ENCODE assay signal across 32 cellular contexts in the genomic region with DNA sequence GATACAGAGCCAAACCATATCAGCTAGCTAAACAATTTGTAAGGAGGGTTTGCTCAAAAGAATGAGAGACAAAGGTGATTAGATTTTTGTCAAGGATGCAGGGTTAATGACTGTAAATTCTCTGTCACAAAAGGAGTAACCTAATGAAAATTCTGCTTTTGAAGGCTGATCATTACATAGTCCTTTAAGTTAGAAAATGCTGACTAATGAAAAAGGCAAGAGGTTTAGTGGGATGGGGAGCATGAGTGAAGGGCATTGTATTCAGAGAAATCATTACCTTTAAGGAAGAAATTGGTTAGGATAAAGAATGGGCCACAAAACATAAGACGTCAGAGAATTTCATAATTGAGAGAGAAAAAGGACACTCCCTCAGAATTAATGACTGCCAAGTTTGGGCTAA.
"Had no signal": no experiment of that assay in that cellular context is flagged by ENCODE, and none has a peak within 500 bp of the region (broad histone marks: within the 10 kb centered on the region; RNA-seq: fewer than 3 reads in every experiment).

No MANE protein-coding gene starts in this region.

- H3K9me3 ChIP-seq: neutrophil, pancreas, psoas muscle, spleen, suprapubic skin, testis, tibial artery, transverse colon, upper lobe of right lung, uterus had no signal

- H3K4me1 Mint-ChIP-seq: naive thymus-derived CD8-positive, alpha-beta T cell; nephron progenitor cell; neural crest cell; stimulated activated memory B cell treated with anti-CD40 and anti-IgM and Interleukin-4, amounts not matched to agents 10 μg/mL and 1 μg/mL and 100 μg/mL, for 72 hours; stimulated activated naive CD8-positive, alpha-beta T cell treated with anti-CD3 and anti-CD28 coated beads, Interleukin-15, amount 100 ng/mL, for 72 hours had no signal

- H3K36me3 ChIP-seq: neutrophil, pancreas, spleen, suprapubic skin, tibial artery, transverse colon, upper lobe of right lung, uterus had no signal

- H3K4me3 Mint-ChIP-seq: naive thymus-derived CD8-positive, alpha-beta T cell; natural killer cell treated with Interleukin-12 subunit alpha and Interleukin-12 subunit beta and Interleukin-15 and Interleukin-18, amount 100 ng/mL, for 72 hours; nephron progenitor cell; neural crest cell; stimulated activated memory B cell treated with anti-CD40 and anti-IgM and Interleukin-4, amounts not matched to agents 10 μg/mL and 1 μg/mL and 100 μg/mL, for 72 hours; stimulated activated naive CD8-positive, alpha-beta T cell treated with anti-CD3 and anti-CD28 coated beads, Interleukin-15, amount 100 ng/mL, for 72 hours; type B pancreatic cell had no signal

- H3K27ac Mint-ChIP-seq: naive thymus-derived CD8-positive, alpha-beta T cell; natural killer cell treated with Interleukin-12 subunit alpha and Interleukin-12 subunit beta and Interleukin-15 and Interleukin-18, amount 100 ng/mL, for 72 hours; nephron progenitor cell; progenitor cell of endocrine pancreas; stimulated activated memory B cell treated with anti-CD40 and anti-IgM and Interleukin-4, amounts not matched to agents 10 μg/mL and 1 μg/mL and 100 μg/mL, for 72 hours; stimulated activated naive CD8-positive, alpha-beta T cell treated with anti-CD3 and anti-CD28 coated beads, Interleukin-15, amount 100 ng/mL, for 72 hours; type B pancreatic cell had no signal

- FAIRE-seq: pancreas had no signal

- H3K27me3 ChIP-seq: neutrophil, pancreas, spleen, suprapubic skin, testis, tibial artery, transverse colon, upper lobe of right lung, uterus had no signal

- H3K27ac ChIP-seq: neutrophil, pancreas, psoas muscle, skin epidermis, spleen, suprapubic skin, testis, tibial artery, transverse colon, upper lobe of right lung, uterus had no signal

- H3K4me1 ChIP-seq: pancreas, spleen, suprapubic skin, testis, tibial artery, transverse colon, upper lobe of right lung, uterus had no signal

- H3K4me3 ChIP-seq: pancreas, psoas muscle, skin epidermis, smooth muscle cell, spleen, suprapubic skin, testis, tibial artery, transverse colon, upper lobe of right lung, uterus had no signal

- DNase-seq: naive thymus-derived CD8-positive, alpha-beta T cell; nephron progenitor cell; nucleus accumbens; pancreas; posterior cingulate gyrus; psoas muscle; right cardiac atrium; spleen; stimulated activated CD4-positive, alpha-beta T cell treated with anti-CD3 and anti-CD28 coated beads, Interleukin-12 subunit alpha, Interleukin-12 subunit beta, amount 100 ng/mL, for 4 hours; stimulated activated CD4-positive, alpha-beta T cell treated with anti-CD3 and anti-CD28 coated beads, Interleukin-1b, Interleukin-23, amount 100 ng/mL, for 48 hours; stimulated activated CD4-positive, alpha-beta T cell treated with anti-CD3 and anti-CD28 coated beads, Interleukin-4, amount 100 ng/mL, for 1 hour; stimulated activated CD4-positive, alpha-beta T cell treated with anti-CD3 and anti-CD28 coated beads, Interleukin-4, amount 100 ng/mL, for 4 hours; stimulated activated CD8-positive, alpha-beta memory T cell treated with anti-CD3 and anti-CD28 coated beads, Interleukin-4, amount 100 ng/mL, for 48 hours; stimulated activated naive CD4-positive, alpha-beta T cell; stimulated activated naive CD8-positive, alpha-beta T cell treated with anti-CD3 and anti-CD28 coated beads, Interleukin-15, amount 100 ng/mL, for 72 hours; stimulated activated naive CD8-positive, alpha-beta T cell treated with anti-CD3 and anti-CD28 coated beads, Interleukin-15, Interleukin-2, amounts not matched to agents 100 U/mL and 50 U/mL, for 24 hours; substantia nigra; testis; tibial artery; transverse colon; upper lobe of right lung; uterus had no signal

- H3K27me3 Mint-ChIP-seq: naive thymus-derived CD8-positive, alpha-beta T cell; stimulated activated memory B cell treated with anti-CD40 and anti-IgM and Interleukin-4, amounts not matched to agents 10 μg/mL and 1 μg/mL and 100 μg/mL, for 72 hours; stimulated activated naive CD8-positive, alpha-beta T cell treated with anti-CD3 and anti-CD28 coated beads, Interleukin-15, amount 100 ng/mL, for 72 hours; type B pancreatic cell had no signal

- H3K9me3 Mint-ChIP-seq: natural killer cell treated with Interleukin-12 subunit alpha and Interleukin-12 subunit beta and Interleukin-15 and Interleukin-18, amount 100 ng/mL, for 72 hours; nephron progenitor cell; neural crest cell; stimulated activated memory B cell treated with anti-CD40 and anti-IgM and Interleukin-4, amounts not matched to agents 10 μg/mL and 1 μg/mL and 100 μg/mL, for 72 hours; stimulated activated naive CD8-positive, alpha-beta T cell treated with anti-CD3 and anti-CD28 coated beads, Interleukin-15, amount 100 ng/mL, for 72 hours; type B pancreatic cell had no signal

- H3K4me2 ChIP-seq: smooth muscle cell had no signal

- ATAC-seq: naive thymus-derived CD8-positive, alpha-beta T cell; natural killer cell treated with Interleukin-12 subunit alpha and Interleukin-12 subunit beta and Interleukin-15 and Interleukin-18, amount 100 ng/mL, for 72 hours; pancreas; psoas muscle; right cardiac atrium; sciatic nerve; stimulated activated memory B cell treated with anti-CD40 and anti-IgM and Interleukin-4, amounts not matched to agents 10 μg/mL and 1 μg/mL and 100 μg/mL, for 72 hours; stimulated activated naive CD8-positive, alpha-beta T cell treated with anti-CD3 and anti-CD28 coated beads, Interleukin-15, amount 100 ng/mL, for 72 hours; stimulated activated naive CD8-positive, alpha-beta T cell treated with anti-CD3 and anti-CD28 coated beads, Interleukin-15, Interleukin-2, amounts not matched to agents 100 U/mL and 50 U/mL, for 24 hours; upper lobe of right lung had no signal

- H3K36me3 Mint-ChIP-seq: naive thymus-derived CD8-positive, alpha-beta T cell; natural killer cell treated with Interleukin-12 subunit alpha and Interleukin-12 subunit beta and Interleukin-15 and Interleukin-18, amount 100 ng/mL, for 72 hours; stimulated activated memory B cell treated with anti-CD40 and anti-IgM and Interleukin-4, amounts not matched to agents 10 μg/mL and 1 μg/mL and 100 μg/mL, for 72 hours; type B pancreatic cell had no signal
